In the genomic region with DNA sequence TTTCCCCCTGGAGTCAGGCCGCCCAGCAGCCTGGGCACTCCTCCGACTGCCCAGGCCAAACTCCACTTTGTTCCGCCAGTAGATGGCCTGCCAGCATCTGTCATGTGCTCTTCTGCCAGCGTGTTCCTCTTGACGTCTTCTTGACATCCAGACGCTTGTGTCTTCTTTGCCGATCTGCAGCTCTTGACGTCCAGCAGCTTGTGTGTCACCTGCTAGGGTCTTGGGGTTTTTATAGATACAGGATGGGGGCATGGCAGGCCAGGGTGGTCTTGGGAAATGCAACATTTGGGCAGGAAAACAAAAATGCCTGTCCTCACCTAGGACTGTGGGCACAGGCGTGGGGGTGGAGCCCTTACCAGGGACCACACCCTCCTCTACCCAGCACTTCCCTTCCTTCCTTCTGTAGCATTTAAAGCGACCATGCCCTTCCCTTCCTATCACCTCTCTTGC, we compare ENCODE assay signal across 10 cellular contexts.
DNase-seq lines count a peak whose midpoint lies in the region; ATAC-seq, FAIRE-seq and TF ChIP-seq lines count a peak whose summit lies in the region.
"Had no signal": no experiment of that assay in that cellular context is flagged by ENCODE, and none has a peak within 500 bp of the region (broad histone marks: within the 10 kb centered on the region; RNA-seq: fewer than 3 reads in every experiment).

No MANE protein-coding gene starts in this region.

- no peak for TF ChIP-seq EP300 in K562 (IDR thresholded peaks at IDR 0.05; ENCODE audit: low read length)

- H3K79me2 ChIP-seq in K562 (ENCODE audit: control insufficient read depth, insufficient read depth, low read length): no peaks in the 10 kb centered on the region

- peak overlapping the region; percentile 83 for H2AFZ ChIP-seq in K562 (ENCODE audit: low read depth, low read length)

- no peaks in the 10 kb centered on the region for H4K20me1 ChIP-seq in K562 (replicated peaks; ENCODE audit: control insufficient read depth, insufficient read depth, low read length)

- CTCF ChIA-PET in K562 (lab: Yijun Ruan, JAX; ENCODE audit: low intra/inter-chr PET ratio): no interaction called here

- H3K9me3 ChIP-seq in K562 (replicated peaks; ENCODE audit: control insufficient read depth, insufficient read depth, low read depth, low read length): no peaks in the 10 kb centered on the region
- no peaks in the 10 kb centered on the region for H3K9me3 ChIP-seq in mucosa of descending colon

- peak overlapping the region; percentile 89 for H3K4me2 ChIP-seq in K562 (ENCODE audit: insufficient read depth, low read length)

- peak overlapping the region; percentile 93; the same call in 1 of the 3 replicates for H3K27ac ChIP-seq in K562 (ENCODE audit: extremely low read depth, low read depth, low read length)
- H3K27ac ChIP-seq: SK-N-MC had no signal

- DNase-seq in CD1c-positive myeloid dendritic cell (ENCODE audit: extremely low spot score) (peak; percentile 65), NCI-H2029 treated with DMSO at 0.1 percent for 48 hours (lab: John Stamatoyannopoulos, UW) (peak; percentile 3), K562 (ENCODE audit: extremely low read depth in 1 of 4, low spot score in 3 of 4) (peak in 1 of 4 experiments; percentile 27), mucosa of descending colon (peak; percentile 55 to 73 (median 69)), lower leg skin (ENCODE audit: low spot score in 2 of 2) (no peak)
- DNase-seq in activated CD4-positive, CD25-positive, alpha-beta regulatory T cell (lab: John Stamatoyannopoulos, UW): no peak
- no peak for DNase-seq in activated CD4-positive, CD25-positive, alpha-beta regulatory T cell treated with anti-CD3 and anti-CD28 coated beads, Interleukin-2, amount 50 U/mL, for 72 hours

- BruUV-seq in K562 (replicated peaks; lab: Mats Ljungman, UMichigan): no TSS peak

- H3K36me3 ChIP-seq in K562 (ENCODE audit: control insufficient read depth, insufficient read depth, low read length) (no peaks in the 10 kb centered on the region), mucosa of descending colon (ENCODE audit: low read depth) (no peaks in the 10 kb centered on the region)

- TF ChIP-seq RAD21 in K562 (CRISPR knock-in tag; conservative IDR thresholded peaks at IDR 0.05 in 1 of 2, IDR thresholded peaks at IDR 0.05 in 1 of 2): peak in 1 of 2 experiments; percentile 22; a peak in 1 of 4 replicates

- H3K9ac ChIP-seq in K562 (ENCODE audit: insufficient read depth in 1 of 2, low read depth in 2 of 2, low read length in 2 of 2): peak overlapping the region; percentile 29 to 72; a peak in 2 of 4 replicates

- WGBS in K562 (ENCODE audit: insufficient coverage, low coverage, missing lambda C conversion rate): 67% methylated on average over 10 of the region's 10 CpGs
- WGBS in lower leg skin, 2 donors: 65 to 73% methylated on average over 10 of the region's 10 CpGs

- peaks cover 40 to 59% of the 10 kb centered on the region in 2 experiments for H3K4me1 ChIP-seq in K562 (replicated peaks in 1 of 2; ENCODE audit: control insufficient read depth in 2 of 2, insufficient read depth in 2 of 2, low read length in 2 of 2)
- no peaks in the 10 kb centered on the region for H3K4me1 ChIP-seq in mucosa of descending colon (ENCODE audit: low read depth)

- no peak for ATAC-seq in K562
- ATAC-seq in mucosa of descending colon: peak; percentile 94
- ATAC-seq in HG02870 (IDR thresholded peaks at IDR 0.05; ENCODE audit: unreplicated experiment): no peak

- TF ChIP-seq CTCF in K562 (IDR thresholded peaks at IDR 0.05 in 2 of 3, conservative IDR thresholded peaks at IDR 0.05 in 1 of 3; ENCODE audit: insufficient read depth in 2 of 3, low read depth in 1 of 3, low read length in 3 of 3) (no peak), mucosa of descending colon (IDR thresholded peaks at IDR 0.05) (no peak), lower leg skin (IDR thresholded peaks at IDR 0.05) (no peak)

- TF ChIP-seq POLR2A in K562 (conservative IDR thresholded peaks at IDR 0.05) (no peak), lower leg skin (IDR thresholded peaks at IDR 0.05) (no peak)

- intact Hi-C loops in K562 (cut with micrococcal nuclease): no loop called here
- intact Hi-C loops in mucosa of descending colon (cut with DNase I, micrococcal nuclease): no loop called here
- intact Hi-C loops in lower leg skin (cut with DNase I; ENCODE audit: low total_unique reads): no loop called here

- in situ Hi-C loops in K562 (cut with MboI): no loop called here

- H3K27me3 ChIP-seq in K562 (ENCODE audit: control insufficient read depth in 2 of 2, insufficient read depth in 2 of 2, low read length in 2 of 2): no peaks in the 10 kb centered on the region

- H3K4me3 ChIP-seq in K562: no peak overlapping the region
- H3K4me3 ChIP-seq in mucosa of descending colon: no peak overlapping the region
- H3K4me3 ChIP-seq in lower leg skin (ENCODE audit: low read depth, poor library complexity, severe bottlenecking): no peak overlapping the region
- H3K4me3 ChIP-seq: SK-N-MC had no signal

- no peaks in the 10 kb centered on the region for H3K9me1 ChIP-seq in K562 (ENCODE audit: control insufficient read depth, insufficient read depth, low read length)

- POLR2A ChIA-PET in K562 (lab: Yijun Ruan, JAX): interaction anchor here (0.6 to 2.8 kb wide), 3 partner anchors 12 to 55 kb away, joined by 4 to 12 read pairs (median 4); no protein-coding TSS in a partner anchor

- FAIRE-seq in K562 (lab: Jason Lieb, UNC): no peak
- FAIRE-seq: frontal cortex had no signal

TF ChIP-seq in K562, 482 proteins besides CTCF, POLR2A, EP300 and RAD21 (continues in another document):
- 0 out of 2 replicates have a peak, but pooled peaks have one; percentile 31 for TF ChIP-seq ELF4 (CRISPR knock-in tag; IDR thresholded peaks at IDR 0.05)
- TF ChIP-seq ZNF696 (CRISPR knock-in tag; conservative IDR thresholded peaks at IDR 0.05): no peak
- no peak for TF ChIP-seq ZNF347 (CRISPR knock-in tag; IDR thresholded peaks at IDR 0.05; ENCODE audit: low read depth)
- TF ChIP-seq ZKSCAN3 (CRISPR knock-in tag; IDR thresholded peaks at IDR 0.05): no peak
- TF ChIP-seq MLLT1 (IDR thresholded peaks at IDR 0.05): peak in 1 of 2 experiments; percentile 47; a peak in 1 of 4 replicates
- no peak for TF ChIP-seq ZNF41 (CRISPR knock-in tag; conservative IDR thresholded peaks at IDR 0.05)
- no peak for TF ChIP-seq FUS (optimal IDR thresholded peaks at IDR 0.05; ENCODE audit: low read depth, low read length)
- peak; percentile 45; the same call in 1 of the 2 replicates for TF ChIP-seq ZNF592 (IDR thresholded peaks at IDR 0.05)
- TF ChIP-seq KLF6 (CRISPR knock-in tag; IDR thresholded peaks at IDR 0.05; ENCODE audit: borderline replicate concordance): no peak
- 0 out of 2 replicates have a peak, but pooled peaks have one; percentile 8 for TF ChIP-seq RBFOX2 (IDR thresholded peaks at IDR 0.05; ENCODE audit: low read depth, low read length)
- no peak for TF ChIP-seq ZNF586 (CRISPR knock-in tag; conservative IDR thresholded peaks at IDR 0.05)
- TF ChIP-seq ZNF668 (CRISPR knock-in tag; IDR thresholded peaks at IDR 0.05): peak; percentile 37; the same call in 1 of the 2 replicates
- TF ChIP-seq, protein P1, sequence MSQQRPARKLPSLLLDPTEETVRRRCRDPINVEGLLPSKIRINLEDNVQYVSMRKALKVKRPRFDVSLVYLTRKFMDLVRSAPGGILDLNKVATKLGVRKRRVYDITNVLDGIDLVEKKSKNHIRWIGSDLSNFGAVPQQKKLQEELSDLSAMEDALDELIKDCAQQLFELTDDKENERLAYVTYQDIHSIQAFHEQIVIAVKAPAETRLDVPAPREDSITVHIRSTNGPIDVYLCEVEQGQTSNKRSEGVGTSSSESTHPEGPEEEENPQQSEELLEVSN (IDR thresholded peaks at IDR 0.05; ENCODE audit: borderline replicate concordance in 1 of 2, extremely low read depth in 1 of 2, insufficient read depth in 1 of 2, insufficient read length in 1 of 2, low read depth in 1 of 2, low read length in 1 of 2, poor library complexity in 1 of 2, severe bottlenecking in 1 of 2): peak in 1 of 2 experiments; percentile 19

Comparison
In these comparisons a context has a peak if more than half of its experiments do, and no peak if none do; other contexts are left out.
1. DNase-seq: peak in CD1c-positive myeloid dendritic cell (single experiment), NCI-H2029 treated with DMSO at 0.1 percent for 48 hours (single experiment) and mucosa of descending colon (3 of 3); none in lower leg skin (0 of 2), activated CD4-positive, CD25-positive, alpha-beta regulatory T cell (0 of 4) and activated CD4-positive, CD25-positive, alpha-beta regulatory T cell treated with anti-CD3 and anti-CD28 coated beads, Interleukin-2, amount 50 U/mL, for 72 hours (single experiment).